Comparison of ENCODE assay signal across 1 cellular context in genomic region chr4:158170691-158171455, GRCh38.
TF ChIP-seq lines count a peak whose summit lies in the region.

No MANE protein-coding gene starts in this region.

TF ChIP-seq in K562, 482 proteins besides CTCF, POLR2A, EP300 and RAD21 (continued from another document):
- TF ChIP-seq ZBTB33 (CRISPR knock-in tag; IDR thresholded peaks at IDR 0.05) (peak; percentile 97; the same call in 1 of the 2 replicates), TBL1XR1 (IDR thresholded peaks at IDR 0.05; ENCODE audit: low read length in 2 of 2) (no peak)
